7 cellular contexts compared by ENCODE assay signal in genomic region chr5:69236733-69237132, GRCh38. TPM values are rescaled to one million over a fixed set of nuclear protein-coding genes. Genes with fewer than 3 reads are reported as not detected.
DNase-seq lines count a peak whose midpoint lies in the region; ATAC-seq and TF ChIP-seq lines count a peak whose summit lies in the region.
"Not testable (repeated sequence)": the region's sequence is repeated elsewhere in the genome, so short reads cannot be mapped to it uniquely, and the experiment has no call there.

No MANE protein-coding gene starts in this region.

- peak overlapping the region; percentile 49 for H3K4me3 Mint-ChIP-seq in CD8-positive, alpha-beta T cell
- peak overlapping the region; percentile 58 for H3K4me3 Mint-ChIP-seq in activated CD4-positive, alpha-beta T cell treated with anti-CD3 and anti-CD28 coated beads, Interleukin-2, amount 10 ng/mL, durations not matched to agents 24 days and 14 days
- H3K4me3 Mint-ChIP-seq in activated naive CD4-positive, alpha-beta T cell treated with anti-CD3 and anti-CD28 coated beads, Interleukin-2, amount 10 ng/mL, durations not matched to agents 7 days and 5 days: peak overlapping the region; percentile 52
- peak overlapping the region; percentile 28 for H3K4me3 Mint-ChIP-seq in dendritic cell treated with granulocyte-macrophage colony-stimulating factor and Interleukin-4, amounts not matched to agents 40 ng/mL and 50 ng/mL, for 4 days
- H3K4me3 Mint-ChIP-seq in mesothelial cell of epicardium: peak overlapping the region; percentile 56

- H2AFZ ChIP-seq in Loucy (ENCODE audit: low read length); trophoblast cell (ENCODE audit: insufficient read depth, low read length, poor library complexity): not testable (repeated sequence)

- H4K8ac ChIP-seq in trophoblast cell (ENCODE audit: low read depth, low read length): not testable (repeated sequence)

- not testable (repeated sequence) for H2AK5ac ChIP-seq in trophoblast cell (ENCODE audit: low read length)

- H3K4me3 ChIP-seq in CD8-positive, alpha-beta T cell (ENCODE audit: low read depth, low read length); trophoblast cell (ENCODE audit: low read depth, low read length): not testable (repeated sequence)
- H3K4me3 ChIP-seq in Loucy (ENCODE audit: low read length, poor library complexity, severe bottlenecking): peak overlapping the region; percentile 21

- peaks cover 20% of the 10 kb centered on the region for H3K4me1 ChIP-seq in CD8-positive, alpha-beta T cell (ENCODE audit: insufficient read depth, low read length)
- H3K4me1 ChIP-seq in Loucy (ENCODE audit: insufficient read depth, low read length, poor library complexity, severe bottlenecking): peaks cover 28% of the 10 kb centered on the region
- H3K4me1 ChIP-seq in trophoblast cell (ENCODE audit: control insufficient read depth in 1 of 2, insufficient read depth in 2 of 2, low read length in 2 of 2): not testable (repeated sequence)

- not testable (repeated sequence) for H3K18ac ChIP-seq in trophoblast cell (ENCODE audit: low read length)

- H3K79me1 ChIP-seq in trophoblast cell (ENCODE audit: low read length): not testable (repeated sequence)

- peaks cover 38% of the 10 kb centered on the region for H3K36me3 Mint-ChIP-seq in CD8-positive, alpha-beta T cell
- H3K36me3 Mint-ChIP-seq in activated CD4-positive, alpha-beta T cell treated with anti-CD3 and anti-CD28 coated beads, Interleukin-2, amount 10 ng/mL, durations not matched to agents 24 days and 14 days (ENCODE audit: low read depth): peaks cover 35% of the 10 kb centered on the region
- H3K36me3 Mint-ChIP-seq in activated naive CD4-positive, alpha-beta T cell treated with anti-CD3 and anti-CD28 coated beads, Interleukin-2, amount 10 ng/mL, durations not matched to agents 7 days and 5 days: peaks cover 30% of the 10 kb centered on the region
- H3K36me3 Mint-ChIP-seq in dendritic cell treated with granulocyte-macrophage colony-stimulating factor and Interleukin-4, amounts not matched to agents 40 ng/mL and 50 ng/mL, for 4 days (ENCODE audit: low read depth): peaks cover 56% of the 10 kb centered on the region
- H3K36me3 Mint-ChIP-seq in mesothelial cell of epicardium: peaks cover 24% of the 10 kb centered on the region

- H3K23ac ChIP-seq in trophoblast cell (ENCODE audit: low read length): not testable (repeated sequence)

- CTCF ChIA-PET in CD8-positive, alpha-beta T cell (lab: Charles Lee); activated naive CD4-positive, alpha-beta T cell treated with anti-CD3 and anti-CD28 coated beads, Interleukin-2, amount 10 ng/mL, durations not matched to agents 7 days and 5 days (lab: Charles Lee): not testable (repeated sequence)

- not testable (repeated sequence) for H4K91ac ChIP-seq in trophoblast cell (ENCODE audit: low read depth, low read length)

- POLR2A ChIA-PET in CD8-positive, alpha-beta T cell (lab: Charles Lee): interaction anchor here (0.6 kb wide), 1 partner anchor 15 kb away, joined by 3 read pairs; no protein-coding TSS in a partner anchor

- no CpG with 5 or more reads among the region's 9 CpGs for WGBS in trophoblast cell (ENCODE audit: extremely low coverage, insufficient coverage, insufficient read length)

- H3K9me2 ChIP-seq in Loucy (replicated peaks; ENCODE audit: low read depth, low read length): not testable (repeated sequence)

- H3K27ac ChIP-seq in CD8-positive, alpha-beta T cell (ENCODE audit: low read depth, low read length); trophoblast cell (ENCODE audit: low read depth, low read length): not testable (repeated sequence)

- H3K36me3 ChIP-seq in CD8-positive, alpha-beta T cell (ENCODE audit: insufficient read depth, low read length); Loucy (ENCODE audit: insufficient read depth, low read length); trophoblast cell (ENCODE audit: control insufficient read depth in 1 of 2, insufficient read depth in 2 of 2, low read length in 2 of 2): not testable (repeated sequence)

- not testable (repeated sequence) for H2BK120ac ChIP-seq in trophoblast cell (ENCODE audit: insufficient read depth, low read length, poor library complexity)

- not testable (repeated sequence) for H3K27ac Mint-ChIP-seq in CD8-positive, alpha-beta T cell; dendritic cell treated with granulocyte-macrophage colony-stimulating factor and Interleukin-4, amounts not matched to agents 40 ng/mL and 50 ng/mL, for 4 days
- peak overlapping the region; percentile 68 for H3K27ac Mint-ChIP-seq in activated CD4-positive, alpha-beta T cell treated with anti-CD3 and anti-CD28 coated beads, Interleukin-2, amount 10 ng/mL, durations not matched to agents 24 days and 14 days
- peak overlapping the region; percentile 26 for H3K27ac Mint-ChIP-seq in activated naive CD4-positive, alpha-beta T cell treated with anti-CD3 and anti-CD28 coated beads, Interleukin-2, amount 10 ng/mL, durations not matched to agents 7 days and 5 days
- peak overlapping the region; percentile 70 for H3K27ac Mint-ChIP-seq in mesothelial cell of epicardium

- not testable (repeated sequence) for H4K20me1 ChIP-seq in Loucy (ENCODE audit: insufficient read depth, low read length, poor library complexity, severe bottlenecking)

- H4K12ac ChIP-seq in trophoblast cell (ENCODE audit: low read depth, low read length): not testable (repeated sequence)

- H3K4me1 Mint-ChIP-seq in CD8-positive, alpha-beta T cell (ENCODE audit: low read depth): peaks cover 52% of the 10 kb centered on the region
- peaks cover 33% of the 10 kb centered on the region for H3K4me1 Mint-ChIP-seq in activated CD4-positive, alpha-beta T cell treated with anti-CD3 and anti-CD28 coated beads, Interleukin-2, amount 10 ng/mL, durations not matched to agents 24 days and 14 days
- H3K4me1 Mint-ChIP-seq in activated naive CD4-positive, alpha-beta T cell treated with anti-CD3 and anti-CD28 coated beads, Interleukin-2, amount 10 ng/mL, durations not matched to agents 7 days and 5 days: peaks cover 45% of the 10 kb centered on the region
- H3K4me1 Mint-ChIP-seq in dendritic cell treated with granulocyte-macrophage colony-stimulating factor and Interleukin-4, amounts not matched to agents 40 ng/mL and 50 ng/mL, for 4 days (ENCODE audit: low read depth): peaks cover 39% of the 10 kb centered on the region
- peaks cover 22% of the 10 kb centered on the region for H3K4me1 Mint-ChIP-seq in mesothelial cell of epicardium

- H3K9ac ChIP-seq in Loucy (ENCODE audit: low read depth, low read length, poor library complexity, severe bottlenecking); trophoblast cell (ENCODE audit: low read length): not testable (repeated sequence)

- TF ChIP-seq CTCF in CD8-positive, alpha-beta T cell (IDR thresholded peaks at IDR 0.05); Loucy (conservative IDR thresholded peaks at IDR 0.05; ENCODE audit: low read length); mesothelial cell of epicardium (IDR thresholded peaks at IDR 0.05; ENCODE audit: unreplicated experiment): not testable (repeated sequence)

- not testable (repeated sequence) for ATAC-seq in CD8-positive, alpha-beta T cell

- H3K79me2 ChIP-seq in Loucy (ENCODE audit: insufficient read depth, low read length) (peaks cover 49% of the 10 kb centered on the region), trophoblast cell (ENCODE audit: control insufficient read depth, insufficient read depth, low read length, poor library complexity) (peaks cover 12% of the 10 kb centered on the region)

- H3K27me3 ChIP-seq in CD8-positive, alpha-beta T cell (ENCODE audit: insufficient read depth, low read length); Loucy (ENCODE audit: insufficient read depth, low read length, poor library complexity, severe bottlenecking); trophoblast cell (ENCODE audit: insufficient read depth, low read length): not testable (repeated sequence)

- H3F3A ChIP-seq in Loucy (ENCODE audit: low read depth): not testable (repeated sequence)

- H2BK5ac ChIP-seq in trophoblast cell (ENCODE audit: low read depth, low read length, poor library complexity): not testable (repeated sequence)

- H3K27me3 Mint-ChIP-seq in CD8-positive, alpha-beta T cell (ENCODE audit: low read depth); activated CD4-positive, alpha-beta T cell treated with anti-CD3 and anti-CD28 coated beads, Interleukin-2, amount 10 ng/mL, durations not matched to agents 24 days and 14 days; activated naive CD4-positive, alpha-beta T cell treated with anti-CD3 and anti-CD28 coated beads, Interleukin-2, amount 10 ng/mL, durations not matched to agents 7 days and 5 days; dendritic cell treated with granulocyte-macrophage colony-stimulating factor and Interleukin-4, amounts not matched to agents 40 ng/mL and 50 ng/mL, for 4 days; mesothelial cell of epicardium (ENCODE audit: low read depth): not testable (repeated sequence)

- not testable (repeated sequence) for H3K9me3 ChIP-seq in CD8-positive, alpha-beta T cell (ENCODE audit: low read length); Loucy (ENCODE audit: insufficient read depth, low read depth, low read length); trophoblast cell (ENCODE audit: insufficient read depth, low read depth, low read length)

- not testable (repeated sequence) for H2BK12ac ChIP-seq in trophoblast cell (ENCODE audit: low read length)

- H3K4ac ChIP-seq in trophoblast cell (ENCODE audit: low read depth, low read length): peak overlapping the region; percentile 61

- intact Hi-C loops in CD8-positive, alpha-beta T cell (cut with DNase I, micrococcal nuclease): loop anchor here in 1 of 2 experiments (10.0 kb wide), 1 partner anchor 98 kb away; the partner anchor contains the start of gene CCDC125
- intact Hi-C loops in activated CD4-positive, alpha-beta T cell treated with anti-CD3 and anti-CD28 coated beads, Interleukin-2, amount 10 ng/mL, durations not matched to agents 24 days and 14 days (cut with micrococcal nuclease); dendritic cell treated with granulocyte-macrophage colony-stimulating factor and Interleukin-4, amounts not matched to agents 40 ng/mL and 50 ng/mL, for 4 days (cut with micrococcal nuclease): not testable (repeated sequence)

- not testable (repeated sequence) for H3K9me3 Mint-ChIP-seq in CD8-positive, alpha-beta T cell; activated CD4-positive, alpha-beta T cell treated with anti-CD3 and anti-CD28 coated beads, Interleukin-2, amount 10 ng/mL, durations not matched to agents 24 days and 14 days; activated naive CD4-positive, alpha-beta T cell treated with anti-CD3 and anti-CD28 coated beads, Interleukin-2, amount 10 ng/mL, durations not matched to agents 7 days and 5 days; dendritic cell treated with granulocyte-macrophage colony-stimulating factor and Interleukin-4, amounts not matched to agents 40 ng/mL and 50 ng/mL, for 4 days; mesothelial cell of epicardium

- not testable (repeated sequence) for H3K14ac ChIP-seq in trophoblast cell (ENCODE audit: low read length)

- not testable (repeated sequence) for DNase-seq in CD8-positive, alpha-beta T cell; activated CD4-positive, alpha-beta T cell treated with anti-CD3 and anti-CD28 coated beads, Interleukin-2, amount 10 ng/mL, durations not matched to agents 24 days and 14 days; activated naive CD4-positive, alpha-beta T cell treated with anti-CD3 and anti-CD28 coated beads, Interleukin-2, amount 10 ng/mL, durations not matched to agents 7 days and 5 days; mesothelial cell of epicardium (ENCODE audit: low spot score in 2 of 2, unreplicated experiment in 2 of 2); trophoblast cell

- peak overlapping the region; percentile 43 for H3K4me2 ChIP-seq in Loucy (ENCODE audit: low read depth, low read length, poor library complexity, severe bottlenecking)
- H3K4me2 ChIP-seq in trophoblast cell (ENCODE audit: low read length): peak overlapping the region; percentile 34

RNA-seq across cellular contexts. Expression of gene CDK7, which starts 2.0 kb away (rescaled TPM):
- total RNA-seq in CD8-positive, alpha-beta T cell: 10 to 100 TPM; 27.5 to 29.4 TPM
- total RNA-seq in activated CD4-positive, alpha-beta T cell treated with anti-CD3 and anti-CD28 coated beads, Interleukin-2, amount 10 ng/mL, durations not matched to agents 24 days and 14 days: 45.6 and 54.2 TPM in 2 replicates
- total RNA-seq in mesothelial cell of epicardium: 25.1 to 26.5 TPM (median 26.4 TPM) in 3 replicates
- polyA plus RNA-seq in trophoblast cell (2013): 112 and 122 TPM in 2 replicates

RNA-seq across cellular contexts. Expression of gene CENPH, which starts 47.4 kb away (rescaled TPM):
- 1 to 10 TPM; 4.1 to 4.6 TPM for total RNA-seq in CD8-positive, alpha-beta T cell
- 40.7 and 42.4 TPM in 2 replicates for total RNA-seq in activated CD4-positive, alpha-beta T cell treated with anti-CD3 and anti-CD28 coated beads, Interleukin-2, amount 10 ng/mL, durations not matched to agents 24 days and 14 days
- total RNA-seq in mesothelial cell of epicardium: 14.8 to 15.3 TPM (median 15.1 TPM) in 3 replicates
- 23.9 and 25.7 TPM in 2 replicates for polyA plus RNA-seq in trophoblast cell (2013)
